ENCODE assay signal across 8 cellular contexts in genomic region chr4:147683172-147683571, GRCh38. TPM values are rescaled to one million over a fixed set of nuclear protein-coding genes. Genes with fewer than 3 reads are reported as not detected.
A peak's percentile ranks its signal among the peaks of the same experiment; 100 is the strongest.
DNase-seq lines count a peak whose midpoint lies in the region; ATAC-seq and TF ChIP-seq lines count a peak whose summit lies in the region.

No MANE protein-coding gene starts in this region.

- no peaks in the 10 kb centered on the region for H3K36me3 ChIP-seq in Caco-2 (ENCODE audit: control insufficient read depth, insufficient read depth, low read length)
- H3K36me3 ChIP-seq in esophagus squamous epithelium = peaks cover 0 to 17% (median 0%) of the 10 kb centered on the region in 3 donors

- 2 to 3% methylated on average over 10 of the region's 10 CpGs for WGBS in esophagus squamous epithelium, 2 donors

- ATAC-seq in WTC11 = no peak
- no peak for ATAC-seq in naive B cell (ENCODE audit: low read depth in 2 of 2)
- ATAC-seq in HG02973 (IDR thresholded peaks at IDR 0.05; ENCODE audit: unreplicated experiment) = no peak
- no peak for ATAC-seq in HG02678 (IDR thresholded peaks at IDR 0.05; ENCODE audit: unreplicated experiment)

- POLR2A ChIA-PET in Caco-2 (lab: Charles Lee) (interaction anchor here (1.0 to 2.0 kb wide), 2 partner anchors 49 to 66 kb away, joined by 3 to 14 read pairs; partner anchors contain the start of genes ARHGAP10 and TMEM184C), WTC11 (lab: Charles Lee) (interaction anchor here (1.1 to 2.3 kb wide), 4 partner anchors 9 to 66 kb away, joined by 3 to 17 read pairs (median 4); partner anchors contain the start of genes ARHGAP10 and TMEM184C)

- BruUV-seq in Caco-2 (replicated peaks; lab: Mats Ljungman, UMichigan) = TSS peak; percentile 63

- peaks cover 8% of the 10 kb centered on the region for H3K4me1 ChIP-seq in Caco-2
- peaks cover 0 to 21% (median 5%) of the 10 kb centered on the region in 3 donors for H3K4me1 ChIP-seq in esophagus squamous epithelium

- H3K4me3 ChIP-seq in Caco-2 (ENCODE audit: low read depth, low read length) (peak overlapping the region; percentile 74), esophagus squamous epithelium (peak overlapping the region; percentile 50 to 87 (median 74))

- peaks cover 21% of the 10 kb centered on the region for H3K36me3 Mint-ChIP-seq in Caco-2 (ENCODE audit: insufficient read depth, unreplicated experiment)
- peaks cover 5% of the 10 kb centered on the region for H3K36me3 Mint-ChIP-seq in WTC11
- H3K36me3 Mint-ChIP-seq in naive B cell = peaks cover 0 to 8% of the 10 kb centered on the region in 2 donors

- DNase-seq in Caco-2 (no peak), HuH-7 (ENCODE audit: low spot score) (peak; percentile 34), WTC11 (ENCODE audit: low spot score) (no peak), esophagus squamous epithelium (lab: John Stamatoyannopoulos, UW) (no peak), naive B cell (peak; percentile 9), amniotic stem cell (lab: John Stamatoyannopoulos, UW) (no peak)

- H3K4me1 Mint-ChIP-seq in Caco-2 (ENCODE audit: low read depth, unreplicated experiment) = no peaks in the 10 kb centered on the region
- peaks cover 22% of the 10 kb centered on the region for H3K4me1 Mint-ChIP-seq in WTC11
- peaks cover 22 to 37% (median 27%) of the 10 kb centered on the region in 3 donors for H3K4me1 Mint-ChIP-seq in naive B cell

- intact Hi-C loops in Caco-2 (cut with micrococcal nuclease; ENCODE audit: unreplicated experiment) (loop anchor here (5.0 kb wide), 1 partner anchor 66 kb away; the partner anchor contains the start of gene TMEM184C), esophagus squamous epithelium (cut with DNase I) (no loop called here)

- peak overlapping the region; percentile 45 to 94 (median 82) for H3K27ac ChIP-seq in esophagus squamous epithelium

- no peaks in the 10 kb centered on the region for H3K9me3 ChIP-seq in Caco-2
- H3K9me3 ChIP-seq in esophagus squamous epithelium = no peaks in the 10 kb centered on the region

- H3K4me3 Mint-ChIP-seq in Caco-2 (ENCODE audit: unreplicated experiment) (peak overlapping the region; percentile 90), WTC11 (peak overlapping the region; percentile 84), naive B cell (peak overlapping the region; percentile 93 to 98 (median 97))

- no peaks in the 10 kb centered on the region for H3K27me3 ChIP-seq in Caco-2 (replicated peaks; ENCODE audit: control insufficient read depth, insufficient read depth, low read length)
- H3K27me3 ChIP-seq in esophagus squamous epithelium = no peaks in the 10 kb centered on the region

- H3K9me3 Mint-ChIP-seq in Caco-2 (ENCODE audit: unreplicated experiment) (no peaks in the 10 kb centered on the region), WTC11 (no peaks in the 10 kb centered on the region), naive B cell (no peaks in the 10 kb centered on the region)

- TF ChIP-seq CTCF in Caco-2 (IDR thresholded peaks at IDR 0.05; ENCODE audit: insufficient read depth in 1 of 2, low read depth in 1 of 2, low read length in 1 of 2, severe bottlenecking in 1 of 2, unreplicated experiment in 1 of 2) = no peak
- no peak for TF ChIP-seq CTCF in WTC11 (IDR thresholded peaks at IDR 0.05)
- TF ChIP-seq CTCF in esophagus squamous epithelium (IDR thresholded peaks at IDR 0.05) = no peak

- TF ChIP-seq POLR2A in esophagus squamous epithelium (IDR thresholded peaks at IDR 0.05) = peak in 1 of 4 donors; percentile 15

- H3K27me3 Mint-ChIP-seq in Caco-2 (ENCODE audit: insufficient read depth, unreplicated experiment) (no peaks in the 10 kb centered on the region), WTC11 (ENCODE audit: low read depth) (peaks cover 4% of the 10 kb centered on the region; the same call in 1 of the 2 replicates), naive B cell (peaks cover 0 to 18% (median 0%) of the 10 kb centered on the region in 3 donors)

- H3K27ac Mint-ChIP-seq in Caco-2 (ENCODE audit: unreplicated experiment) (peak overlapping the region; percentile 85), WTC11 (peak overlapping the region; percentile 97), naive B cell (peak overlapping the region; percentile 94 to 98 (median 98))

- CTCF ChIA-PET in Caco-2 (lab: Charles Lee) (interaction anchor here (0.6 to 2.4 kb wide), 3 partner anchors 66 to 185 kb away, joined by 3 to 20 read pairs (median 4); partner anchors contain the start of gene TMEM184C), WTC11 (lab: Charles Lee) (interaction anchor here (0.6 to 3.3 kb wide), 2 partner anchors 184 to 334 kb away, joined by 4 to 34 read pairs; no protein-coding TSS in a partner anchor)

TF ChIP-seq in WTC11, 78 proteins besides CTCF, POLR2A, EP300 and RAD21:
- TF ChIP-seq ZNF219 (CRISPR knock-in tag; IDR thresholded peaks at IDR 0.05; ENCODE audit: borderline replicate concordance) (no peak), ZMAT4 (CRISPR knock-in tag; IDR thresholded peaks at IDR 0.05) (no peak), ETV6 (CRISPR knock-in tag; IDR thresholded peaks at IDR 0.05) (no peak), ZNF396 (CRISPR knock-in tag; IDR thresholded peaks at IDR 0.05; ENCODE audit: borderline replicate concordance) (no peak), JUN (CRISPR knock-in tag; IDR thresholded peaks at IDR 0.05) (no peak), IRF2 (CRISPR knock-in tag; IDR thresholded peaks at IDR 0.05; ENCODE audit: borderline replicate concordance, low read depth) (no peak), HMGXB4 (CRISPR knock-in tag; IDR thresholded peaks at IDR 0.05) (no peak), SOX15 (CRISPR knock-in tag; IDR thresholded peaks at IDR 0.05) (no peak), CREB1 (CRISPR knock-in tag; IDR thresholded peaks at IDR 0.05) (no peak), MAX (CRISPR knock-in tag; IDR thresholded peaks at IDR 0.05) (no peak), NR1H2 (CRISPR knock-in tag; IDR thresholded peaks at IDR 0.05) (no peak), E2F5 (CRISPR knock-in tag; IDR thresholded peaks at IDR 0.05) (no peak), ZNF232 (CRISPR knock-in tag; IDR thresholded peaks at IDR 0.05) (no peak), ERG (CRISPR knock-in tag; IDR thresholded peaks at IDR 0.05) (no peak), FOXP1 (CRISPR knock-in tag; IDR thresholded peaks at IDR 0.05; ENCODE audit: borderline replicate concordance) (no peak)
TF ChIP-seq in WTC11: peak in this region for 0.

RNA-seq across cellular contexts. Expression of gene PRMT9, which starts 0.8 kb away (rescaled TPM):
- total RNA-seq in Caco-2 (2022) (7.5 and 8.6 TPM in 2 replicates), WTC11 (2021) (9.5 to 11.4 TPM (median 10.4 TPM) in 3 replicates), esophagus squamous epithelium (1 to 10 TPM; 3.2 to 8.1 (median 5.9) TPM)
- polyA plus RNA-seq in naive B cell (ENCODE audit: low read depth in 6 of 6) = 1 to 10 TPM in 5 of 6 donors, under 1 TPM in 1; 0.55 to 5.7 (median 4.8) TPM

RNA-seq across cellular contexts. Expression of gene ARHGAP10, which starts 48.7 kb away (rescaled TPM):
- total RNA-seq in Caco-2 (2022) (33.2 and 36.6 TPM in 2 replicates), WTC11 (2021) (7.1 to 9.6 TPM (median 8.0 TPM) in 3 replicates), esophagus squamous epithelium (100 to 1,000 TPM in 1 of 4 donors, 10 to 100 TPM in 3; 26.5 to 117 (median 29.7) TPM)
- under 1 TPM in 1 of 6 donors, not detected in 5; 0.26 TPM for polyA plus RNA-seq in naive B cell (ENCODE audit: low read depth in 6 of 6)

Comparison
In these comparisons a context has a peak if more than half of its experiments do, and no peak if none do; other contexts are left out.
1. DNase-seq: peak in HuH-7 (single experiment) and naive B cell (single experiment); none in Caco-2 (0 of 2), WTC11 (single experiment), esophagus squamous epithelium (single experiment) and amniotic stem cell (single experiment).
2. Peak in every context shown above with its lines, with median percentiles within 50 percentile points of each other: H3K27ac Mint-ChIP-seq and H3K4me3 Mint-ChIP-seq.